In the genomic region with DNA sequence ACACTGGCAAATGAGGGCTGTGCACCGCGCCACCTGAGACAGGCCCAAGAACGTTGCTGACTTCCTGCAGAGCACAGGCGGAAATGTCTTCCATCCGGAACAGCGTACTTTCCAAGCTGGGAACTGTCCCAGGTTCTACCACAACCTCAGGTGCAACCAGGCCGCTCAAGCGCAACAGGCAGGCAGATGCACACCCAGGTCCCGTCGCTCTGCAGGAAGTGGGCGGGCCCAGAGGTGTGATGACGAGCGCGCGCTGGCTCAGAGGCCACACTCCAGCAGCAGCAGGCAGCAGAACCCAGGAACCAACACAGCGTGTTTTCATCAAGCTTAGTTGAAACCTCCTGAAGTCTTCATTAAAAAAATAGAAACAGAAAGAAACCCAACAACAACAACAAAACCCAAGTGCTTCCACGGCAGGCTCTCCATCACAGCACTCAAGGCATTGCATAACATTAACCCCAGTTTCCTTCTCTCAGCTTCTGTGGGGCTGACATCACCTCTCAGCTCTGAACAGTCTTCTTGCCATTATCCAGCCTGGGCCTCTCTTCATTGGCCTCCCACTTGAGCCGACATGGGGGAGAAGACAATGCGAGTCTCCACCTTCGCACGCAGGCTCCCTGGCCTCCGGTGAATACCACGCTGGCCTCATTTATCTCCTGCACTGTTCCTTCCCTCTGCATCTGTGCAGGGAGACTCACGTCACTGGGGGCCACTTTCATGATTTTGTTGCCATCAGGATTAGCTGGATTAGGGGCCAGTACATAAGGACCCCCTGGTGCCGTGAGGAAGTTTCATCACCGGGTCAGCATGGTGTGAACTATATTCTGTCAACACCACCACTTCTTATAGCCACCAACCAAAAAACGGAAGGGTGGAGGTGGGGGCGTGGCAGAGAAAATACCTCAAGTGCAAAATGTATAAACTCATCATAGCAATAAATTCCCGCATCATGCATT, we compare ENCODE assay signal across 9 cellular contexts. TPM values are rescaled to one million over a fixed set of nuclear protein-coding genes. Genes with fewer than 3 reads are reported as not detected.
DNase-seq lines count a peak whose midpoint lies in the region; ATAC-seq and TF ChIP-seq lines count a peak whose summit lies in the region.
"Had no signal": no experiment of that assay in that cellular context is flagged by ENCODE, and none has a peak within 500 bp of the region (broad histone marks: within the 10 kb centered on the region; RNA-seq: fewer than 3 reads in every experiment).

No MANE protein-coding gene starts in this region.

- H3K36me3 Mint-ChIP-seq in activated CD4-positive, alpha-beta T cell treated with anti-CD3 and anti-CD28 coated beads for 36 hours (ENCODE audit: low read depth): no peaks in the 10 kb centered on the region
- no peaks in the 10 kb centered on the region for H3K36me3 Mint-ChIP-seq in HFFc6 (ENCODE audit: low read depth)

- POLR2A ChIA-PET in activated CD4-positive, alpha-beta T cell treated with anti-CD3 and anti-CD28 coated beads for 36 hours (lab: Charles Lee): no interaction called here

- no peaks in the 10 kb centered on the region for H3K9me3 Mint-ChIP-seq in activated CD4-positive, alpha-beta T cell treated with anti-CD3 and anti-CD28 coated beads for 36 hours (ENCODE audit: low read depth)
- no peaks in the 10 kb centered on the region for H3K9me3 Mint-ChIP-seq in HFFc6

- 56 to 65% (median 63%) methylated on average over 21 to 29 of the region's 29 CpGs for WGBS in spleen, 5 donors

- H3K36me3 ChIP-seq in spleen: peaks cover 0 to 4% (median 0%) of the 10 kb centered on the region in 6 donors
- H3K36me3 ChIP-seq: thoracic aorta had no signal

- peak; percentile 87 to 91 for DNase-seq in NCI-H2081 (lab: John Stamatoyannopoulos, UW)
- peak; percentile 92 for DNase-seq in activated CD4-positive, alpha-beta T cell treated with anti-CD3 and anti-CD28 coated beads for 36 hours
- peak; percentile 77 for DNase-seq in effector CD4-positive, alpha-beta T cell
- peak; percentile 94 for DNase-seq in spleen
- no peak for DNase-seq in HFFc6
- DNase-seq in dermis blood vessel endothelial cell: no peak

- peaks cover 0 to 67% (median 20%) of the 10 kb centered on the region in 6 donors for H3K4me1 ChIP-seq in spleen

- TF ChIP-seq POLR2A in spleen (IDR thresholded peaks at IDR 0.05): no peak

- ATAC-seq in GM18508 (IDR thresholded peaks at IDR 0.05; ENCODE audit: insufficient read depth, unreplicated experiment) (peak; percentile 78), HG02763 (IDR thresholded peaks at IDR 0.05; ENCODE audit: unreplicated experiment) (peak; percentile 93)
- ATAC-seq in activated CD4-positive, alpha-beta T cell treated with anti-CD3 and anti-CD28 coated beads for 36 hours: peak; percentile 98

- H3K9me3 ChIP-seq in spleen: no peaks in the 10 kb centered on the region
- H3K9me3 ChIP-seq: thoracic aorta had no signal

- TF ChIP-seq CTCF in spleen (IDR thresholded peaks at IDR 0.05 in 8 of 11, conservative IDR thresholded peaks at IDR 0.05 in 3 of 11) (no peak), HFFc6 (IDR thresholded peaks at IDR 0.05) (no peak)

- H3K27me3 ChIP-seq in spleen (replicated peaks in 1 of 7): peaks cover 0 to 28% (median 0%) of the 10 kb centered on the region in 7 donors

- H3K27ac ChIP-seq in spleen: peak overlapping the region in 6 of 8 donors; percentile 47 to 85 (median 74)
- H3K27ac ChIP-seq: thoracic aorta had no signal

- no peaks in the 10 kb centered on the region for H3K27me3 Mint-ChIP-seq in activated CD4-positive, alpha-beta T cell treated with anti-CD3 and anti-CD28 coated beads for 36 hours
- H3K27me3 Mint-ChIP-seq in HFFc6 (ENCODE audit: insufficient read depth): peaks cover 2% of the 10 kb centered on the region; the same call in 1 of the 2 replicates

- peak overlapping the region; percentile 93 for H3K27ac Mint-ChIP-seq in activated CD4-positive, alpha-beta T cell treated with anti-CD3 and anti-CD28 coated beads for 36 hours
- no peak overlapping the region for H3K27ac Mint-ChIP-seq in HFFc6

- peak overlapping the region; percentile 68 for H3K4me3 Mint-ChIP-seq in activated CD4-positive, alpha-beta T cell treated with anti-CD3 and anti-CD28 coated beads for 36 hours
- no peak overlapping the region for H3K4me3 Mint-ChIP-seq in HFFc6

- peak overlapping the region in 4 of 8 donors; percentile 3 to 54 (median 14) for H3K4me3 ChIP-seq in spleen
- H3K4me3 ChIP-seq: thoracic aorta had no signal

- H3K4me1 Mint-ChIP-seq in activated CD4-positive, alpha-beta T cell treated with anti-CD3 and anti-CD28 coated beads for 36 hours: peaks cover 68% of the 10 kb centered on the region
- H3K4me1 Mint-ChIP-seq in HFFc6 (ENCODE audit: low read depth): peaks cover 15% of the 10 kb centered on the region

- CTCF ChIA-PET in activated CD4-positive, alpha-beta T cell treated with anti-CD3 and anti-CD28 coated beads for 36 hours (lab: Charles Lee): interaction anchor here (0.7 to 1.2 kb wide), 2 partner anchors 10 to 12 kb away, joined by 4 read pairs; no protein-coding TSS in a partner anchor

- intact Hi-C loops in activated CD4-positive, alpha-beta T cell treated with anti-CD3 and anti-CD28 coated beads for 36 hours (cut with DNase I, micrococcal nuclease): loop anchor here (1.0 to 5.0 kb wide), 6 partner anchors 12 to 723 kb away; a partner anchor contains a TSS
- intact Hi-C loops in spleen (cut with DNase I; ENCODE audit: low total_unique reads): no loop called here

RNA-seq across cellular contexts. Expression of a gene that starts 22.1 kb away (rescaled TPM):
- 1 to 10 TPM; 4.4 to 5.6 TPM for total RNA-seq in activated CD4-positive, alpha-beta T cell treated with anti-CD3 and anti-CD28 coated beads for 36 hours
- total RNA-seq in spleen: 10 to 100 TPM; 10.8 to 32.1 (median 12.4) TPM
- 1 to 10 TPM in 2 of 3 donors, under 1 TPM in 1; 0.70 to 2.1 (median 1.5) TPM for polyA plus RNA-seq in spleen
- total RNA-seq in HFFc6 (2021; fragmentation: NEBNext Ultra II Directional; extraction: Animal tissue kit (Norgen Biotek cat#: 25700)): 1 to 10 TPM; 6.6 to 9.3 (median 7.0) TPM
- 3.4 and 6.9 TPM in 2 replicates for total RNA-seq in dermis blood vessel endothelial cell

Comparison
In these comparisons a context has a peak if more than half of its experiments do, and no peak if none do; other contexts are left out.
1. DNase-seq: peak in NCI-H2081 (2 of 2), activated CD4-positive, alpha-beta T cell treated with anti-CD3 and anti-CD28 coated beads for 36 hours (single experiment), effector CD4-positive, alpha-beta T cell (single experiment) and spleen (single experiment); none in HFFc6 (single experiment) and dermis blood vessel endothelial cell (single experiment).
2. Peak in every context shown above with its lines, with median percentiles within 50 percentile points of each other: ATAC-seq.